In genomic region chr12:3720772-3721171, GRCh38 we compare ENCODE assay signal across 18 cellular contexts.
"Had no signal": no experiment of that assay in that cellular context is flagged by ENCODE, and none has a peak within 500 bp of the region (broad histone marks: within the 10 kb centered on the region; RNA-seq: fewer than 3 reads in every experiment).

No MANE protein-coding gene starts in this region.

- H3K27me3 Mint-ChIP-seq: activated CD4-positive, alpha-beta memory T cell treated with anti-CD3 and anti-CD28 coated beads, Interleukin-2, amount 10 ng/mL, durations not matched to agents 7 days and 5 days; activated naive CD4-positive, alpha-beta T cell treated with anti-CD3 and anti-CD28 coated beads, Interleukin-2, amount 50 U/mL, for 24 hours; T-cell had no signal

- ATAC-seq: T-cell had no signal

- DNase-seq: activated CD4-positive, alpha-beta memory T cell treated with anti-CD3 and anti-CD28 coated beads, Interleukin-2, amount 10 ng/mL, durations not matched to agents 7 days and 5 days; activated CD4-positive, alpha-beta T cell treated with anti-CD3 and anti-CD28 coated beads, Interleukin-2, amount 50 U/mL, for 1 hour; activated CD4-positive, CD25-positive, alpha-beta regulatory T cell; activated CD8-positive, alpha-beta memory T cell treated with anti-CD3 and anti-CD28 coated beads, Interleukin-2, amount 50 U/mL, for 48 hours; activated T-cell treated with anti-CD3 and anti-CD28 coated beads, Interleukin-2, amount 50 U/mL, for 1 hour; aorta; central memory CD4-positive, alpha-beta T cell; MM.1S; NCI-H1105 treated with DMSO at 0.1 percent for 48 hours; NCI-H1436 treated with DMSO at 0.1 percent for 48 hours; NCI-H187; NCI-H2081; NCI-H510A treated with DMSO at 0.1 percent for 48 hours; NCI-H82; SIG-M5; T-cell had no signal

- H3K27ac Mint-ChIP-seq: activated CD4-positive, alpha-beta memory T cell treated with anti-CD3 and anti-CD28 coated beads, Interleukin-2, amount 10 ng/mL, durations not matched to agents 7 days and 5 days; activated naive CD4-positive, alpha-beta T cell treated with anti-CD3 and anti-CD28 coated beads, Interleukin-2, amount 50 U/mL, for 24 hours; T-cell had no signal

- H3K27ac ChIP-seq: VCaP had no signal

- H3K4me3 Mint-ChIP-seq: activated CD4-positive, alpha-beta memory T cell treated with anti-CD3 and anti-CD28 coated beads, Interleukin-2, amount 10 ng/mL, durations not matched to agents 7 days and 5 days; activated naive CD4-positive, alpha-beta T cell treated with anti-CD3 and anti-CD28 coated beads, Interleukin-2, amount 50 U/mL, for 24 hours; T-cell had no signal
